ENCODE assay signal across 1 cellular context in the genomic region with DNA sequence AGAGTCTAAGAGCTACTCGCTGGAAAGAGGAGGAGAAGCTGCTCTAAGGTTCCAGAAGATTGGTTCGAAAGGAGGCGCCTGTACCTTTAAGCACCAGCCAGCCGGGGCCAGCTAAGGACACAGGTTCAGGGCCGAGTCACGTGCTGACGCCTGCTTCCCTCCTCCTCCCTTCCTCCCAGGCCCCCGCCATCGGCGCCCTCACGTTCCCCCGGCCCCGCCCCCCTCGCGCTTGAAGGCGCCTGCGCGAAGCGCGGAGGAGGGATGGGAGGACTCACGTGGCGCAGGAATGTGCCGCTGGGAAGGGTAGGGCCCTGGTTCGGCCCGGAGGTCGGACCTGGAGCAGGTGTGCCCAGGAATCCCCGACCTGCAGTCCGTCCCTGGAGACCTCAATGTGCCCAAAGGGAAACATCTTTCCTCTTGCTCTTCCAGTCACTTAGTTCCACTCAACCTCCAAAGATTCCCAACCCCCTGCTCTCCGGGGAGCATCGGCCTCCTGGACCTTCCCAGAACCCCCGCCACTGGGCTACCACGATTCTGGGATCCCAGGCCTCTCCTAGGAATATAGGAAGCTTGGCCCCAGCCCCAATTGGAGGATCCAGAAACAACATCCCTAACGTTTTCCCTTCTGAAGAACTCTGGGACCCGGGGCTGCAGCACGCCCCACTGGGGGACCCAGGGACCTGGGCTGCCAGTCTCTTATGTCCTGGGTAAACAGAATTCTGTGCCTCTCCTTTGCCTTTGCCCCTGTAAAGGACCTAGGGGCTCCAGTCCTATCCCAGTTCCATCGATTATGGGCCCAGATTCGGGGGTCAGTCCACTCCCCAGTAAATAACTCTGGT.
TF ChIP-seq lines count a peak whose summit lies in the region.

No MANE protein-coding gene starts in this region.

TF ChIP-seq in HepG2, 621 proteins besides CTCF, POLR2A, EP300 and RAD21 (continued from another document and continues in another):
- TF ChIP-seq ZSCAN29 (CRISPR knock-in tag; conservative IDR thresholded peaks at IDR 0.05) (no peak), ZNF879 (CRISPR knock-in tag; IDR thresholded peaks at IDR 0.05) (no peak), ZFYVE20 (CRISPR knock-in tag; IDR thresholded peaks at IDR 0.05; ENCODE audit: borderline replicate concordance, low read depth) (no peak), SNRNP70 (IDR thresholded peaks at IDR 0.05; ENCODE audit: low read depth, low read length) (no peak), ZFP36L1 (CRISPR knock-in tag; IDR thresholded peaks at IDR 0.05) (no peak), FOXK2 (IDR thresholded peaks at IDR 0.05) (no peak), ELF3 (CRISPR knock-in tag; IDR thresholded peaks at IDR 0.05) (peak; percentile 58), ATF7-NPFF (CRISPR knock-in tag; IDR thresholded peaks at IDR 0.05; ENCODE audit: low read depth) (peak; percentile 80), NFE2 (CRISPR knock-in tag; IDR thresholded peaks at IDR 0.05) (no peak), SMAD9 (CRISPR knock-in tag; IDR thresholded peaks at IDR 0.05) (no peak), ZNF34 (CRISPR knock-in tag; IDR thresholded peaks at IDR 0.05; ENCODE audit: borderline replicate concordance) (no peak), POLR2G (IDR thresholded peaks at IDR 0.05; ENCODE audit: low read depth, low read length) (peak; percentile 78), SRSF4 (IDR thresholded peaks at IDR 0.05; ENCODE audit: low read depth, low read length, poor library complexity, severe bottlenecking) (no peak), ZMAT3 (CRISPR knock-in tag; conservative IDR thresholded peaks at IDR 0.05) (no peak; the same call in 1 of the 2 replicates), MTF1 (CRISPR knock-in tag; IDR thresholded peaks at IDR 0.05) (no peak), SMAD1 (CRISPR knock-in tag; IDR thresholded peaks at IDR 0.05; ENCODE audit: borderline replicate concordance, low read depth) (no peak)
- TF ChIP-seq, protein P1, sequence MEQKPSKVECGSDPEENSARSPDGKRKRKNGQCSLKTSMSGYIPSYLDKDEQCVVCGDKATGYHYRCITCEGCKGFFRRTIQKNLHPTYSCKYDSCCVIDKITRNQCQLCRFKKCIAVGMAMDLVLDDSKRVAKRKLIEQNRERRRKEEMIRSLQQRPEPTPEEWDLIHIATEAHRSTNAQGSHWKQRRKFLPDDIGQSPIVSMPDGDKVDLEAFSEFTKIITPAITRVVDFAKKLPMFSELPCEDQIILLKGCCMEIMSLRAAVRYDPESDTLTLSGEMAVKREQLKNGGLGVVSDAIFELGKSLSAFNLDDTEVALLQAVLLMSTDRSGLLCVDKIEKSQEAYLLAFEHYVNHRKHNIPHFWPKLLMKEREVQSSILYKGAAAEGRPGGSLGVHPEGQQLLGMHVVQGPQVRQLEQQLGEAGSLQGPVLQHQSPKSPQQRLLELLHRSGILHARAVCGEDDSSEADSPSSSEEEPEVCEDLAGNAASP (CRISPR knock-in tag; IDR thresholded peaks at IDR 0.05; ENCODE audit: borderline replicate concordance) = peak; percentile 100
- TF ChIP-seq, protein P2, sequence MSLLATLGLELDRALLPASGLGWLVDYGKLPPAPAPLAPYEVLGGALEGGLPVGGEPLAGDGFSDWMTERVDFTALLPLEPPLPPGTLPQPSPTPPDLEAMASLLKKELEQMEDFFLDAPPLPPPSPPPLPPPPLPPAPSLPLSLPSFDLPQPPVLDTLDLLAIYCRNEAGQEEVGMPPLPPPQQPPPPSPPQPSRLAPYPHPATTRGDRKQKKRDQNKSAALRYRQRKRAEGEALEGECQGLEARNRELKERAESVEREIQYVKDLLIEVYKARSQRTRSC (CRISPR knock-in tag; IDR thresholded peaks at IDR 0.05; ENCODE audit: low read depth) = no peak
- TF ChIP-seq, protein P3, sequence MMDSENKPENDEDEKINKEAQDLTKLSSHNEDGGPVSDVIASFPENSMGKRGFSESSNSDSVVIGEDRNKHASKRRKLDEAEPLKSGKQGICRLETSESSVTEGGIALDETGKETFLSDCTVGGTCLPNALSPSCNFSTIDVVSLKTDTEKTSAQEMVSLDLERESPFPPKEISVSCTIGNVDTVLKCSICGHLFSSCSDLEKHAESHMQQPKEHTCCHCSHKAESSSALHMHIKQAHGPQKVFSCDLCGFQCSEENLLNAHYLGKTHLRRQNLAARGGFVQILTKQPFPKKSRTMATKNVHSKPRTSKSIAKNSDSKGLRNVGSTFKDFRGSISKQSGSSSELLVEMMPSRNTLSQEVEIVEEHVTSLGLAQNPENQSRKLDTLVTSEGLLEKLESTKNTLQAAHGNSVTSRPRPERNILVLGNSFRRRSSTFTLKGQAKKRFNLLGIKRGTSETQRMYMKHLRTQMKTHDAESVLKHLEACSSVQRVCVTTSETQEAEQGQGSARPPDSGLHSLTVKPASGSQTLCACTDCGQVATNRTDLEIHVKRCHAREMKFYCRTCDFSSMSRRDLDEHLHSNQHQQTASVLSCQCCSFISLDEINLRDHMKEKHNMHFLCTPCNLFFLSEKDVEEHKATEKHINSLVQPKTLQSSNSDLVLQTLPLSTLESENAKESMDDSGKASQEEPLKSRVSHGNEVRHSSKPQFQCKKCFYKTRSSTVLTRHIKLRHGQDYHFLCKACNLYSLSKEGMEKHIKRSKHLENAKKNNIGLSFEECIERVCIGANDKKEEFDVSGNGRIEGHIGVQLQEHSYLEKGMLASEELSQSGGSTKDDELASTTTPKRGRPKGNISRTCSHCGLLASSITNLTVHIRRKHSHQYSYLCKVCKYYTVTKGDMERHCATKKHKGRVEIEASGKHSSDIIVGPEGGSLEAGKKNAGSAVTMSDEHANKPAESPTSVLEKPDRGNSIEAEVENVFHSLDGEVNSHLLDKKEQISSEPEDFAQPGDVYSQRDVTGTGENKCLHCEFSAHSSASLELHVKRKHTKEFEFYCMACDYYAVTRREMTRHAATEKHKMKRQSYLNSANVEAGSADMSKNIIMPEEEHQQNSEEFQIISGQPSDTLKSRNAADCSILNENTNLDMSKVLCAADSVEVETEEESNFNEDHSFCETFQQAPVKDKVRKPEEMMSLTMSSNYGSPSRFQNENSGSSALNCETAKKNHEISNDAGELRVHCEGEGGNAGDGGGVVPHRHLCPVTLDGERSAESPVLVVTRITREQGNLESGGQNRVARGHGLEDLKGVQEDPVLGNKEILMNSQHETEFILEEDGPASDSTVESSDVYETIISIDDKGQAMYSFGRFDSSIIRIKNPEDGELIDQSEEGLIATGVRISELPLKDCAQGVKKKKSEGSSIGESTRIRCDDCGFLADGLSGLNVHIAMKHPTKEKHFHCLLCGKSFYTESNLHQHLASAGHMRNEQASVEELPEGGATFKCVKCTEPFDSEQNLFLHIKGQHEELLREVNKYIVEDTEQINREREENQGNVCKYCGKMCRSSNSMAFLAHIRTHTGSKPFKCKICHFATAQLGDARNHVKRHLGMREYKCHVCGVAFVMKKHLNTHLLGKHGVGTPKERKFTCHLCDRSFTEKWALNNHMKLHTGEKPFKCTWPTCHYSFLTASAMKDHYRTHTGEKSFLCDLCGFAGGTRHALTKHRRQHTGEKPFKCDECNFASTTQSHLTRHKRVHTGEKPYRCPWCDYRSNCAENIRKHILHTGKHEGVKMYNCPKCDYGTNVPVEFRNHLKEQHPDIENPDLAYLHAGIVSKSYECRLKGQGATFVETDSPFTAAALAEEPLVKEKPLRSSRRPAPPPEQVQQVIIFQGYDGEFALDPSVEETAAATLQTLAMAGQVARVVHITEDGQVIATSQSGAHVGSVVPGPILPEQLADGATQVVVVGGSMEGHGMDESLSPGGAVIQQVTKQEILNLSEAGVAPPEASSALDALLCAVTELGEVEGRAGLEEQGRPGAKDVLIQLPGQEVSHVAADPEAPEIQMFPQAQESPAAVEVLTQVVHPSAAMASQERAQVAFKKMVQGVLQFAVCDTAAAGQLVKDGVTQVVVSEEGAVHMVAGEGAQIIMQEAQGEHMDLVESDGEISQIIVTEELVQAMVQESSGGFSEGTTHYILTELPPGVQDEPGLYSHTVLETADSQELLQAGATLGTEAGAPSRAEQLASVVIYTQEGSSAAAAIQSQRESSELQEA (CRISPR knock-in tag; IDR thresholded peaks at IDR 0.05; ENCODE audit: not compliant biosample characterization) = no peak
- TF ChIP-seq, protein P4, sequence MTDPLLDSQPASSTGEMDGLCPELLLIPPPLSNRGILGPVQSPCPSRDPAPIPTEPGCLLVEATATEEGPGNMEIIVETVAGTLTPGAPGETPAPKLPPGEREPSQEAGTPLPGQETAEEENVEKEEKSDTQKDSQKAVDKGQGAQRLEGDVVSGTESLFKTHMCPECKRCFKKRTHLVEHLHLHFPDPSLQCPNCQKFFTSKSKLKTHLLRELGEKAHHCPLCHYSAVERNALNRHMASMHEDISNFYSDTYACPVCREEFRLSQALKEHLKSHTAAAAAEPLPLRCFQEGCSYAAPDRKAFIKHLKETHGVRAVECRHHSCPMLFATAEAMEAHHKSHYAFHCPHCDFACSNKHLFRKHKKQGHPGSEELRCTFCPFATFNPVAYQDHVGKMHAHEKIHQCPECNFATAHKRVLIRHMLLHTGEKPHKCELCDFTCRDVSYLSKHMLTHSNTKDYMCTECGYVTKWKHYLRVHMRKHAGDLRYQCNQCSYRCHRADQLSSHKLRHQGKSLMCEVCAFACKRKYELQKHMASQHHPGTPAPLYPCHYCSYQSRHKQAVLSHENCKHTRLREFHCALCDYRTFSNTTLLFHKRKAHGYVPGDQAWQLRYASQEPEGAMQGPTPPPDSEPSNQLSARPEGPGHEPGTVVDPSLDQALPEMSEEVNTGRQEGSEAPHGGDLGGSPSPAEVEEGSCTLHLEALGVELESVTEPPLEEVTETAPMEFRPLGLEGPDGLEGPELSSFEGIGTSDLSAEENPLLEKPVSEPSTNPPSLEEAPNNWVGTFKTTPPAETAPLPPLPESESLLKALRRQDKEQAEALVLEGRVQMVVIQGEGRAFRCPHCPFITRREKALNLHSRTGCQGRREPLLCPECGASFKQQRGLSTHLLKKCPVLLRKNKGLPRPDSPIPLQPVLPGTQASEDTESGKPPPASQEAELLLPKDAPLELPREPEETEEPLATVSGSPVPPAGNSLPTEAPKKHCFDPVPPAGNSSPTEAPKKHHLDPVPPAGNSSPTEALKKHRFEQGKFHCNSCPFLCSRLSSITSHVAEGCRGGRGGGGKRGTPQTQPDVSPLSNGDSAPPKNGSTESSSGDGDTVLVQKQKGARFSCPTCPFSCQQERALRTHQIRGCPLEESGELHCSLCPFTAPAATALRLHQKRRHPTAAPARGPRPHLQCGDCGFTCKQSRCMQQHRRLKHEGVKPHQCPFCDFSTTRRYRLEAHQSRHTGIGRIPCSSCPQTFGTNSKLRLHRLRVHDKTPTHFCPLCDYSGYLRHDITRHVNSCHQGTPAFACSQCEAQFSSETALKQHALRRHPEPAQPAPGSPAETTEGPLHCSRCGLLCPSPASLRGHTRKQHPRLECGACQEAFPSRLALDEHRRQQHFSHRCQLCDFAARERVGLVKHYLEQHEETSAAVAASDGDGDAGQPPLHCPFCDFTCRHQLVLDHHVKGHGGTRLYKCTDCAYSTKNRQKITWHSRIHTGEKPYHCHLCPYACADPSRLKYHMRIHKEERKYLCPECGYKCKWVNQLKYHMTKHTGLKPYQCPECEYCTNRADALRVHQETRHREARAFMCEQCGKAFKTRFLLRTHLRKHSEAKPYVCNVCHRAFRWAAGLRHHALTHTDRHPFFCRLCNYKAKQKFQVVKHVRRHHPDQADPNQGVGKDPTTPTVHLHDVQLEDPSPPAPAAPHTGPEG (CRISPR knock-in tag; IDR thresholded peaks at IDR 0.05) = peak; percentile 66; the same call in 1 of the 2 replicates
- TF ChIP-seq, protein P5, sequence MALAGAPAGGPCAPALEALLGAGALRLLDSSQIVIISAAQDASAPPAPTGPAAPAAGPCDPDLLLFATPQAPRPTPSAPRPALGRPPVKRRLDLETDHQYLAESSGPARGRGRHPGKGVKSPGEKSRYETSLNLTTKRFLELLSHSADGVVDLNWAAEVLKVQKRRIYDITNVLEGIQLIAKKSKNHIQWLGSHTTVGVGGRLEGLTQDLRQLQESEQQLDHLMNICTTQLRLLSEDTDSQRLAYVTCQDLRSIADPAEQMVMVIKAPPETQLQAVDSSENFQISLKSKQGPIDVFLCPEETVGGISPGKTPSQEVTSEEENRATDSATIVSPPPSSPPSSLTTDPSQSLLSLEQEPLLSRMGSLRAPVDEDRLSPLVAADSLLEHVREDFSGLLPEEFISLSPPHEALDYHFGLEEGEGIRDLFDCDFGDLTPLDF (CRISPR knock-in tag; IDR thresholded peaks at IDR 0.05) = no peak
- TF ChIP-seq, protein P6, sequence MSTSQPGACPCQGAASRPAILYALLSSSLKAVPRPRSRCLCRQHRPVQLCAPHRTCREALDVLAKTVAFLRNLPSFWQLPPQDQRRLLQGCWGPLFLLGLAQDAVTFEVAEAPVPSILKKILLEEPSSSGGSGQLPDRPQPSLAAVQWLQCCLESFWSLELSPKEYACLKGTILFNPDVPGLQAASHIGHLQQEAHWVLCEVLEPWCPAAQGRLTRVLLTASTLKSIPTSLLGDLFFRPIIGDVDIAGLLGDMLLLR (CRISPR knock-in tag; IDR thresholded peaks at IDR 0.05) = no peak
- TF ChIP-seq, protein P7, sequence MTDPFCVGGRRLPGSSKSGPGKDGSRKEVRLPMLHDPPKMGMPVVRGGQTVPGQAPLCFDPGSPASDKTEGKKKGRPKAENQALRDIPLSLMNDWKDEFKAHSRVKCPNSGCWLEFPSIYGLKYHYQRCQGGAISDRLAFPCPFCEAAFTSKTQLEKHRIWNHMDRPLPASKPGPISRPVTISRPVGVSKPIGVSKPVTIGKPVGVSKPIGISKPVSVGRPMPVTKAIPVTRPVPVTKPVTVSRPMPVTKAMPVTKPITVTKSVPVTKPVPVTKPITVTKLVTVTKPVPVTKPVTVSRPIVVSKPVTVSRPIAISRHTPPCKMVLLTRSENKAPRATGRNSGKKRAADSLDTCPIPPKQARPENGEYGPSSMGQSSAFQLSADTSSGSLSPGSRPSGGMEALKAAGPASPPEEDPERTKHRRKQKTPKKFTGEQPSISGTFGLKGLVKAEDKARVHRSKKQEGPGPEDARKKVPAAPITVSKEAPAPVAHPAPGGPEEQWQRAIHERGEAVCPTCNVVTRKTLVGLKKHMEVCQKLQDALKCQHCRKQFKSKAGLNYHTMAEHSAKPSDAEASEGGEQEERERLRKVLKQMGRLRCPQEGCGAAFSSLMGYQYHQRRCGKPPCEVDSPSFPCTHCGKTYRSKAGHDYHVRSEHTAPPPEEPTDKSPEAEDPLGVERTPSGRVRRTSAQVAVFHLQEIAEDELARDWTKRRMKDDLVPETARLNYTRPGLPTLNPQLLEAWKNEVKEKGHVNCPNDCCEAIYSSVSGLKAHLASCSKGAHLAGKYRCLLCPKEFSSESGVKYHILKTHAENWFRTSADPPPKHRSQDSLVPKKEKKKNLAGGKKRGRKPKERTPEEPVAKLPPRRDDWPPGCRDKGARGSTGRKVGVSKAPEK (CRISPR knock-in tag; IDR thresholded peaks at IDR 0.05; ENCODE audit: borderline replicate concordance) = no peak
- TF ChIP-seq, protein P8, sequence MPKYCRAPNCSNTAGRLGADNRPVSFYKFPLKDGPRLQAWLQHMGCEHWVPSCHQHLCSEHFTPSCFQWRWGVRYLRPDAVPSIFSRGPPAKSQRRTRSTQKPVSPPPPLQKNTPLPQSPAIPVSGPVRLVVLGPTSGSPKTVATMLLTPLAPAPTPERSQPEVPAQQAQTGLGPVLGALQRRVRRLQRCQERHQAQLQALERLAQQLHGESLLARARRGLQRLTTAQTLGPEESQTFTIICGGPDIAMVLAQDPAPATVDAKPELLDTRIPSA (CRISPR knock-in tag; IDR thresholded peaks at IDR 0.05; ENCODE audit: borderline replicate concordance) = no peak
- TF ChIP-seq, protein P9, sequence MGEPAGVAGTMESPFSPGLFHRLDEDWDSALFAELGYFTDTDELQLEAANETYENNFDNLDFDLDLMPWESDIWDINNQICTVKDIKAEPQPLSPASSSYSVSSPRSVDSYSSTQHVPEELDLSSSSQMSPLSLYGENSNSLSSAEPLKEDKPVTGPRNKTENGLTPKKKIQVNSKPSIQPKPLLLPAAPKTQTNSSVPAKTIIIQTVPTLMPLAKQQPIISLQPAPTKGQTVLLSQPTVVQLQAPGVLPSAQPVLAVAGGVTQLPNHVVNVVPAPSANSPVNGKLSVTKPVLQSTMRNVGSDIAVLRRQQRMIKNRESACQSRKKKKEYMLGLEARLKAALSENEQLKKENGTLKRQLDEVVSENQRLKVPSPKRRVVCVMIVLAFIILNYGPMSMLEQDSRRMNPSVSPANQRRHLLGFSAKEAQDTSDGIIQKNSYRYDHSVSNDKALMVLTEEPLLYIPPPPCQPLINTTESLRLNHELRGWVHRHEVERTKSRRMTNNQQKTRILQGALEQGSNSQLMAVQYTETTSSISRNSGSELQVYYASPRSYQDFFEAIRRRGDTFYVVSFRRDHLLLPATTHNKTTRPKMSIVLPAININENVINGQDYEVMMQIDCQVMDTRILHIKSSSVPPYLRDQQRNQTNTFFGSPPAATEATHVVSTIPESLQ (CRISPR knock-in tag; conservative IDR thresholded peaks at IDR 0.05) = no peak
